Comparison of ENCODE assay signal across 20 cellular contexts in genomic region chr11:17639781-17640180, GRCh38.
"Had no signal": no experiment of that assay in that cellular context is flagged by ENCODE, and none has a peak within 500 bp of the region (broad histone marks: within the 10 kb centered on the region; RNA-seq: fewer than 3 reads in every experiment).

No MANE protein-coding gene starts in this region.

- H3K36me3 ChIP-seq: MG63, SJSA1 had no signal

- H3K9me3 ChIP-seq: MG63, SJSA1 had no signal

- H3K27me3 ChIP-seq: MG63 had no signal

- DNase-seq: KBM-7, MG63, NCI-H1092, NCI-H1105 treated with DMSO at 0.1 percent for 48 hours, NCI-H1417 treated with DMSO at 0.1 percent for 48 hours, NCI-H146, NCI-H1694 treated with DMSO at 0.1 percent for 48 hours, NCI-H1930, NCI-H2081, NCI-H2107, NCI-H2227 treated with DMSO at 0.1 percent for 48 hours, NCI-H524 treated with DMSO at 0.1 percent for 48 hours, NCI-H69, NCI-H774, Right ventricle myocardium superior, RPMI8226, SIG-M5 had no signal

- H3K4me1 ChIP-seq: SJSA1 had no signal

- H3K4me3 ChIP-seq: MG63, SJSA1, SK-N-MC had no signal

- FAIRE-seq: RCC 7860 had no signal

- H3K27ac ChIP-seq: SJSA1, SK-N-MC had no signal
